Comparison of ENCODE assay signal across 18 cellular contexts in genomic region chr3:147864754-147865354, GRCh38.
DNase-seq lines count a peak whose midpoint lies in the region; ATAC-seq, FAIRE-seq and TF ChIP-seq lines count a peak whose summit lies in the region.
"Had no signal": no experiment of that assay in that cellular context is flagged by ENCODE, and none has a peak within 500 bp of the region (broad histone marks: within the 10 kb centered on the region; RNA-seq: fewer than 3 reads in every experiment).

No MANE protein-coding gene starts in this region.

- intact Hi-C loops in PC-3 (cut with micrococcal nuclease) = no loop called here
- intact Hi-C loops in upper lobe of right lung (cut with DNase I) = no loop called here
- intact Hi-C loops in posterior vena cava (cut with DNase I) = no loop called here

- H3K4me3 ChIP-seq in HEK293 (ENCODE audit: low read depth, low read length) (no peak overlapping the region), PC-3 (ENCODE audit: low read length) (no peak overlapping the region), upper lobe of right lung (no peak overlapping the region)

- CTCF ChIA-PET in HEK293 (lab: Yijun Ruan, JAX) (no interaction called here), PC-3 (lab: Charles Lee) (no interaction called here)

- H3K4me1 ChIP-seq in HEK293 (ENCODE audit: control insufficient read depth, insufficient read depth, low read length) = no peaks in the 10 kb centered on the region
- H3K4me1 ChIP-seq in PC-3 (ENCODE audit: insufficient read depth, low read length) = no peaks in the 10 kb centered on the region
- H3K4me1 ChIP-seq in upper lobe of right lung = no peaks in the 10 kb centered on the region
- H3K4me1 ChIP-seq: BE2C had no signal

- H3K27me3 ChIP-seq in PC-3 (ENCODE audit: low read length) = no peaks in the 10 kb centered on the region
- H3K27me3 ChIP-seq in upper lobe of right lung = no peaks in the 10 kb centered on the region
- H3K27me3 ChIP-seq: BE2C had no signal

- in situ Hi-C loops in Caki2 (cut with HindIII; ENCODE audit: low pct_unique_long_range_greater_than_20kb, low sequenced_read_pairs) = no loop called here

- ATAC-seq in PC-3 = no peak
- ATAC-seq in upper lobe of right lung = no peak
- ATAC-seq in GM21737 (IDR thresholded peaks at IDR 0.05; ENCODE audit: unreplicated experiment) = no peak

- H3K36me3 ChIP-seq in HEK293 (ENCODE audit: control insufficient read depth in 2 of 2, insufficient read depth in 1 of 2, low read length in 2 of 2) (no peaks in the 10 kb centered on the region), PC-3 (ENCODE audit: low read depth, low read length) (no peaks in the 10 kb centered on the region), upper lobe of right lung (no peaks in the 10 kb centered on the region)
- H3K36me3 ChIP-seq: BE2C had no signal

- no peak overlapping the region for H3K27ac ChIP-seq in HEK293 (ENCODE audit: extremely low read depth, low read depth, low read length)
- H3K27ac ChIP-seq in PC-3 (ENCODE audit: low read length) = no peak overlapping the region
- H3K27ac ChIP-seq in upper lobe of right lung = no peak overlapping the region

- DNase-seq in Caki2 (ENCODE audit: low read depth) (peak; percentile 3), PC-3 (peak; percentile 10), iPS DF 19.7 (ENCODE audit: low read depth, low spot score) (peak; percentile 23), upper lobe of right lung (no peak), GM12892 (ENCODE audit: insufficient read length) (no peak), posterior vena cava (ENCODE audit: low spot score) (no peak)
- DNase-seq: BE2C; Calu3; CD4-positive, alpha-beta T cell; DND-41; GDM1; NCI-H187; NCI-H345; NCI-H526; NK-92 treated with Interleukin-12 subunit alpha and Interleukin-12 subunit beta, amount 100 ng/mL, for 24 hours had no signal

- no peaks in the 10 kb centered on the region for H4K20me1 ChIP-seq in PC-3 (ENCODE audit: low read length)

- TF ChIP-seq POLR2A in GM12892 (IDR thresholded peaks at IDR 0.05; ENCODE audit: low read depth, low read length) = no peak

- POLR2A ChIA-PET in HEK293 (lab: Yijun Ruan, JAX) = no interaction called here
- POLR2A ChIA-PET in PC-3 (lab: Charles Lee; ENCODE audit: unreplicated experiment) = no interaction called here

- no peak overlapping the region for H3K9ac ChIP-seq in PC-3 (ENCODE audit: low read length)

- H2AFZ ChIP-seq in PC-3 (ENCODE audit: low read length) = no peak overlapping the region

- no peak for FAIRE-seq in GM12892 (lab: Jason Lieb, UNC)
- FAIRE-seq: GM12891 had no signal

- no TSS peak for BruUV-seq in PC-3 (replicated peaks; lab: Mats Ljungman, UMichigan)

- H3F3A ChIP-seq in PC-3 (ENCODE audit: low read length, unreplicated experiment) = no peaks in the 10 kb centered on the region

- H3K9me2 ChIP-seq in PC-3 (replicated peaks; ENCODE audit: low read length) = no peaks in the 10 kb centered on the region

- no peak for TF ChIP-seq CTCF in HEK293 (tag by site-specific recombination; IDR thresholded peaks at IDR 0.05)
- TF ChIP-seq CTCF in PC-3 (conservative IDR thresholded peaks at IDR 0.05; ENCODE audit: low read depth, low read length) = no peak
- no peak for TF ChIP-seq CTCF in upper lobe of right lung (IDR thresholded peaks at IDR 0.05)

- H3K79me2 ChIP-seq in PC-3 (ENCODE audit: low read length) = no peaks in the 10 kb centered on the region

- H3K9me3 ChIP-seq in HEK293 (ENCODE audit: control insufficient read depth, insufficient read depth, low read depth, low read length) = no peaks in the 10 kb centered on the region
- peaks cover 50% of the 10 kb centered on the region for H3K9me3 ChIP-seq in PC-3 (ENCODE audit: low read length)
- H3K9me3 ChIP-seq in upper lobe of right lung = no peaks in the 10 kb centered on the region
- H3K9me3 ChIP-seq: BE2C had no signal

- no peak overlapping the region for H3K4me2 ChIP-seq in PC-3 (ENCODE audit: low read length)

TF ChIP-seq in HEK293, 187 proteins besides CTCF, POLR2A, EP300 and RAD21:
- TF ChIP-seq, protein P1, sequence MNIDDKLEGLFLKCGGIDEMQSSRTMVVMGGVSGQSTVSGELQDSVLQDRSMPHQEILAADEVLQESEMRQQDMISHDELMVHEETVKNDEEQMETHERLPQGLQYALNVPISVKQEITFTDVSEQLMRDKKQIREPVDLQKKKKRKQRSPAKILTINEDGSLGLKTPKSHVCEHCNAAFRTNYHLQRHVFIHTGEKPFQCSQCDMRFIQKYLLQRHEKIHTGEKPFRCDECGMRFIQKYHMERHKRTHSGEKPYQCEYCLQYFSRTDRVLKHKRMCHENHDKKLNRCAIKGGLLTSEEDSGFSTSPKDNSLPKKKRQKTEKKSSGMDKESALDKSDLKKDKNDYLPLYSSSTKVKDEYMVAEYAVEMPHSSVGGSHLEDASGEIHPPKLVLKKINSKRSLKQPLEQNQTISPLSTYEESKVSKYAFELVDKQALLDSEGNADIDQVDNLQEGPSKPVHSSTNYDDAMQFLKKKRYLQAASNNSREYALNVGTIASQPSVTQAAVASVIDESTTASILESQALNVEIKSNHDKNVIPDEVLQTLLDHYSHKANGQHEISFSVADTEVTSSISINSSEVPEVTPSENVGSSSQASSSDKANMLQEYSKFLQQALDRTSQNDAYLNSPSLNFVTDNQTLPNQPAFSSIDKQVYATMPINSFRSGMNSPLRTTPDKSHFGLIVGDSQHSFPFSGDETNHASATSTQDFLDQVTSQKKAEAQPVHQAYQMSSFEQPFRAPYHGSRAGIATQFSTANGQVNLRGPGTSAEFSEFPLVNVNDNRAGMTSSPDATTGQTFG (tag by site-specific recombination; IDR thresholded peaks at IDR 0.05; ENCODE audit: borderline replicate concordance) = no peak
- TF ChIP-seq ZNF530 (tag by site-specific recombination; IDR thresholded peaks at IDR 0.05; ENCODE audit: low read depth) (no peak), ZNF19 (tag by site-specific recombination; IDR thresholded peaks at IDR 0.05; ENCODE audit: low read depth) (no peak), ZNF660 (tag by site-specific recombination; IDR thresholded peaks at IDR 0.05) (no peak), HOXA7 (CRISPR knock-in tag; IDR thresholded peaks at IDR 0.05; ENCODE audit: borderline replicate concordance) (no peak), ZXDB (tag by site-specific recombination; IDR thresholded peaks at IDR 0.05) (no peak), GFI1B (tag by site-specific recombination; IDR thresholded peaks at IDR 0.05) (no peak), ZNF529 (tag by site-specific recombination; IDR thresholded peaks at IDR 0.05; ENCODE audit: insufficient replicate concordance) (no peak), ZNF776 (tag by site-specific recombination; IDR thresholded peaks at IDR 0.05; ENCODE audit: borderline replicate concordance) (no peak), ZNF549 (tag by site-specific recombination; IDR thresholded peaks at IDR 0.05) (peak; percentile 47; the same call in 1 of the 2 replicates), TRIM28 (IDR thresholded peaks at IDR 0.05; ENCODE audit: borderline replicate concordance, low read length) (peak; percentile 99), ZNF501 (tag by site-specific recombination; IDR thresholded peaks at IDR 0.05) (no peak), ZNF169 (tag by site-specific recombination; IDR thresholded peaks at IDR 0.05) (no peak), SETDB1 (IDR thresholded peaks at IDR 0.05; ENCODE audit: insufficient read length, low read length) (peak; percentile 99), ZNF600 (tag by site-specific recombination; IDR thresholded peaks at IDR 0.05) (no peak), SP2 (tag by site-specific recombination; IDR thresholded peaks at IDR 0.05) (no peak), ZNF513 (tag by site-specific recombination; IDR thresholded peaks at IDR 0.05) (no peak), SP3 (tag by site-specific recombination; IDR thresholded peaks at IDR 0.05) (no peak), ZFP37 (tag by site-specific recombination; IDR thresholded peaks at IDR 0.05) (no peak), ZBTB48 (tag by site-specific recombination; IDR thresholded peaks at IDR 0.05) (no peak)
- TF ChIP-seq, protein P2, sequence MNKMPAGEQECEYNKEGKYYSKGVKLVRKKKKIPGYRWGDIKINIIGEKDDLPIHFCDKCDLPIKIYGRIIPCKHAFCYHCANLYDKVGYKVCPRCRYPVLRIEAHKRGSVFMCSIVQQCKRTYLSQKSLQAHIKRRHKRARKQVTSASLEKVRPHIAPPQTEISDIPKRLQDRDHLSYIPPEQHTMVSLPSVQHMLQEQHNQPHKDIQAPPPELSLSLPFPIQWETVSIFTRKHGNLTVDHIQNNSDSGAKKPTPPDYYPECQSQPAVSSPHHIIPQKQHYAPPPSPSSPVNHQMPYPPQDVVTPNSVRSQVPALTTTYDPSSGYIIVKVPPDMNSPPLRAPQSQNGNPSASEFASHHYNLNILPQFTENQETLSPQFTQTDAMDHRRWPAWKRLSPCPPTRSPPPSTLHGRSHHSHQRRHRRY (tag by site-specific recombination; IDR thresholded peaks at IDR 0.05) = no peak
- TF ChIP-seq, protein P3, sequence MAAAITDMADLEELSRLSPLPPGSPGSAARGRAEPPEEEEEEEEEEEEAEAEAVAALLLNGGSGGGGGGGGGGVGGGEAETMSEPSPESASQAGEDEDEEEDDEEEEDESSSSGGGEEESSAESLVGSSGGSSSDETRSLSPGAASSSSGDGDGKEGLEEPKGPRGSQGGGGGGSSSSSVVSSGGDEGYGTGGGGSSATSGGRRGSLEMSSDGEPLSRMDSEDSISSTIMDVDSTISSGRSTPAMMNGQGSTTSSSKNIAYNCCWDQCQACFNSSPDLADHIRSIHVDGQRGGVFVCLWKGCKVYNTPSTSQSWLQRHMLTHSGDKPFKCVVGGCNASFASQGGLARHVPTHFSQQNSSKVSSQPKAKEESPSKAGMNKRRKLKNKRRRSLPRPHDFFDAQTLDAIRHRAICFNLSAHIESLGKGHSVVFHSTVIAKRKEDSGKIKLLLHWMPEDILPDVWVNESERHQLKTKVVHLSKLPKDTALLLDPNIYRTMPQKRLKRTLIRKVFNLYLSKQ (tag by site-specific recombination; IDR thresholded peaks at IDR 0.05; ENCODE audit: borderline replicate concordance) = no peak

Comparison
In these comparisons a context has a peak if more than half of its experiments do, and no peak if none do; other contexts are left out.
1. DNase-seq: peak in Caki2 (single experiment), PC-3 (single experiment) and iPS DF 19.7 (single experiment); none in upper lobe of right lung (single experiment), GM12892 (single experiment) and posterior vena cava (single experiment).